In genomic region chr3:68880632-68881031, GRCh38 we compare ENCODE assay signal across 29 cellular contexts. TPM values are rescaled to one million over a fixed set of nuclear protein-coding genes. Genes with fewer than 3 reads are reported as not detected.
"Had no signal": no experiment of that assay in that cellular context is flagged by ENCODE, and none has a peak within 500 bp of the region (broad histone marks: within the 10 kb centered on the region; RNA-seq: fewer than 3 reads in every experiment).

No MANE protein-coding gene starts in this region.

- H3K36me3 Mint-ChIP-seq: activated naive CD4-positive, alpha-beta T cell treated with anti-CD3 and anti-CD28 coated beads, Interleukin-2, amount 10 ng/mL, durations not matched to agents 7 days and 5 days; activated naive CD8-positive, alpha-beta T cell treated with anti-CD3 and anti-CD28 coated beads for 36 hours; IgD-negative memory B cell had no signal

- H3K27ac ChIP-seq: Peyer's patch, RWPE1, SJSA1 had no signal

- H3K4me1 Mint-ChIP-seq: activated CD4-positive, alpha-beta memory T cell treated with anti-CD3 and anti-CD28 coated beads, Interleukin-2, amount 10 ng/mL, durations not matched to agents 7 days and 5 days; activated CD4-positive, alpha-beta T cell treated with anti-CD3 and anti-CD28 coated beads for 36 hours; activated naive CD4-positive, alpha-beta T cell treated with anti-CD3 and anti-CD28 coated beads, Interleukin-2, amount 10 ng/mL, durations not matched to agents 7 days and 5 days; activated naive CD8-positive, alpha-beta T cell treated with anti-CD3 and anti-CD28 coated beads for 36 hours; IgD-negative memory B cell had no signal

- H3K27me3 ChIP-seq: Peyer's patch had no signal

- H3K4me1 ChIP-seq: Peyer's patch, SJSA1 had no signal

- H3K9me3 Mint-ChIP-seq: activated CD4-positive, alpha-beta memory T cell treated with anti-CD3 and anti-CD28 coated beads, Interleukin-2, amount 10 ng/mL, durations not matched to agents 7 days and 5 days; activated naive CD4-positive, alpha-beta T cell treated with anti-CD3 and anti-CD28 coated beads, Interleukin-2, amount 10 ng/mL, durations not matched to agents 7 days and 5 days; activated naive CD8-positive, alpha-beta T cell treated with anti-CD3 and anti-CD28 coated beads for 36 hours; activated T-cell treated with anti-CD3 and anti-CD28 coated beads, Interleukin-2, amount 50 U/mL, for 72 hours; activated T-helper 2 cell treated with anti-CD3 and anti-CD28 coated beads, Interferon-gamma antibody, Interleukin-2, Interleukin-4, amounts not matched to agents 10 μg/mL and 5 μg/mL and 100 μg/mL, durations not matched to agents 14 hours and 24 hours and 36 hours; IgD-negative memory B cell; T-helper 2 cell treated with Interferon-gamma antibody and Interleukin-4, amounts not matched to agents 5 μg/mL and 100 μg/mL, for 36 hours had no signal

- H3K4me3 ChIP-seq: Peyer's patch, SJSA1 had no signal

- H3K27ac Mint-ChIP-seq: activated CD4-positive, alpha-beta memory T cell treated with anti-CD3 and anti-CD28 coated beads, Interleukin-2, amount 10 ng/mL, durations not matched to agents 7 days and 5 days; activated CD4-positive, alpha-beta T cell treated with anti-CD3 and anti-CD28 coated beads for 36 hours; activated naive CD4-positive, alpha-beta T cell treated with anti-CD3 and anti-CD28 coated beads, Interleukin-2, amount 10 ng/mL, durations not matched to agents 7 days and 5 days; activated naive CD8-positive, alpha-beta T cell treated with anti-CD3 and anti-CD28 coated beads for 36 hours; activated T-cell treated with anti-CD3 and anti-CD28 coated beads, Interleukin-2, amount 50 U/mL, for 72 hours; activated T-helper 2 cell treated with anti-CD3 and anti-CD28 coated beads, Interferon-gamma antibody, Interleukin-2, Interleukin-4, amounts not matched to agents 10 μg/mL and 5 μg/mL and 100 μg/mL, durations not matched to agents 14 hours and 24 hours and 36 hours; IgD-negative memory B cell; T-helper 2 cell treated with Interferon-gamma antibody and Interleukin-4, amounts not matched to agents 5 μg/mL and 100 μg/mL, for 36 hours had no signal

- H3K36me3 ChIP-seq: Peyer's patch, SJSA1 had no signal

- DNase-seq: activated CD4-positive, alpha-beta memory T cell treated with anti-CD3 and anti-CD28 coated beads, Interleukin-2, amount 10 ng/mL, durations not matched to agents 7 days and 5 days; activated CD4-positive, alpha-beta T cell treated with anti-CD3 and anti-CD28 coated beads for 36 hours; activated CD4-positive, alpha-beta T cell treated with anti-CD3 and anti-CD28 coated beads, Interleukin-2, amount 50 U/mL, for 1 hour; activated CD4-positive, CD25-positive, alpha-beta regulatory T cell; activated gamma-delta T cell treated with Interleukin-2 at 50 U/mL for 16 hours; activated naive CD4-positive, alpha-beta T cell treated with anti-CD3 and anti-CD28 coated beads, Interleukin-2, amount 10 ng/mL, durations not matched to agents 7 days and 5 days; activated naive CD8-positive, alpha-beta T cell treated with anti-CD3 and anti-CD28 coated beads for 36 hours; activated T-cell treated with anti-CD3 and anti-CD28 coated beads for 4 hours; activated T-cell treated with anti-CD3 and anti-CD28 coated beads, Interleukin-2, amount 50 U/mL, for 72 hours; KG1; NCI-H1048; NCI-H146; NCI-H187 treated with DMSO at 0.1 percent for 48 hours; NCI-H2081 treated with DMSO at 0.1 percent for 48 hours; NCI-H446; NCI-H524; NCI-H748 treated with DMSO at 0.1 percent for 48 hours; Peyer's patch; SHP77; SW 1271 had no signal

- H3K4me3 Mint-ChIP-seq: activated CD4-positive, alpha-beta memory T cell treated with anti-CD3 and anti-CD28 coated beads, Interleukin-2, amount 10 ng/mL, durations not matched to agents 7 days and 5 days; activated CD4-positive, alpha-beta T cell treated with anti-CD3 and anti-CD28 coated beads for 36 hours; activated naive CD4-positive, alpha-beta T cell treated with anti-CD3 and anti-CD28 coated beads, Interleukin-2, amount 10 ng/mL, durations not matched to agents 7 days and 5 days; activated naive CD8-positive, alpha-beta T cell treated with anti-CD3 and anti-CD28 coated beads for 36 hours; activated T-cell treated with anti-CD3 and anti-CD28 coated beads, Interleukin-2, amount 50 U/mL, for 72 hours; IgD-negative memory B cell; T-helper 2 cell treated with Interferon-gamma antibody and Interleukin-4, amounts not matched to agents 5 μg/mL and 100 μg/mL, for 36 hours had no signal

- H3K9me3 ChIP-seq: Peyer's patch, SJSA1 had no signal

RNA-seq across cellular contexts. Expression of gene TAFA4, which starts 51.7 kb away (rescaled TPM):
- total RNA-seq: activated CD4-positive, alpha-beta memory T cell treated with anti-CD3 and anti-CD28 coated beads, Interleukin-2, amount 10 ng/mL, durations not matched to agents 7 days and 5 days; activated CD4-positive, alpha-beta T cell treated with anti-CD3 and anti-CD28 coated beads for 36 hours; activated CD8-positive, alpha-beta memory T cell treated with anti-CD3 and anti-CD28 coated beads for 36 hours; activated naive CD8-positive, alpha-beta T cell treated with anti-CD3 and anti-CD28 coated beads for 36 hours; activated T-cell treated with anti-CD3 and anti-CD28 coated beads, Interleukin-2, amount 50 U/mL, for 72 hours; activated T-helper 2 cell treated with anti-CD3 and anti-CD28 coated beads, Interferon-gamma antibody, Interleukin-2, Interleukin-4, amounts not matched to agents 10 μg/mL and 5 μg/mL and 100 μg/mL, durations not matched to agents 14 hours and 24 hours and 36 hours; LHCN-M2; M059J; Peyer's patch; SJSA1; T-helper 1 cell treated with Interleukin-12 subunit alpha and Interleukin-12 subunit beta and Interleukin-4 antibody, amounts not matched to agents 30 ng/mL and 1 ng/mL, for 36 hours had no signal
- polyA plus RNA-seq: IgD-negative memory B cell had no signal
